Comparison of ENCODE assay signal across 17 cellular contexts in genomic region chr1:234083460-234083859, GRCh38.
DNase-seq lines count a peak whose midpoint lies in the region; TF ChIP-seq lines count a peak whose summit lies in the region.
"Had no signal": no experiment of that assay in that cellular context is flagged by ENCODE, and none has a peak within 500 bp of the region (broad histone marks: within the 10 kb centered on the region; RNA-seq: fewer than 3 reads in every experiment).

No MANE protein-coding gene starts in this region.

- H3K36me3 ChIP-seq in GM23248 (ENCODE audit: low read depth), result no peaks in the 10 kb centered on the region

- H3K4me3 ChIP-seq in GM23248, result no peak overlapping the region
- H3K4me3 ChIP-seq: GM12878, GM23338 had no signal

- no peaks in the 10 kb centered on the region for H3K4me1 ChIP-seq in GM23248 (ENCODE audit: insufficient read depth)

- no peak overlapping the region for H3K9ac ChIP-seq in GM23248

- no peaks in the 10 kb centered on the region for H3K79me2 ChIP-seq in GM23248 (ENCODE audit: insufficient read depth)

- H3K27ac ChIP-seq in GM23248 (no peak overlapping the region), caudate nucleus (ENCODE audit: low read depth, low read length) (peak overlapping the region; percentile 85)

- H3F3A ChIP-seq in GM23248 (ENCODE audit: insufficient read depth), result no peaks in the 10 kb centered on the region

- no peaks in the 10 kb centered on the region for H3K4me1 Mint-ChIP-seq in HFFc6 (ENCODE audit: low read depth)
- H3K4me1 Mint-ChIP-seq: B cell had no signal

- H3K36me3 Mint-ChIP-seq in HFFc6 (ENCODE audit: low read depth), result no peaks in the 10 kb centered on the region

- no peak overlapping the region for H3K4me2 ChIP-seq in GM23248 (ENCODE audit: unreplicated experiment)
- H3K4me2 ChIP-seq: GM23338 had no signal

- WGBS in GM23248 (ENCODE audit: low coverage in 1 of 2, low lambda C conversion rate in 2 of 2, missing lambda C conversion rate in 2 of 2), 2 experiments, result 0% methylated on average over 2 of the region's 2 CpGs

- H4K20me1 ChIP-seq in GM23248 (ENCODE audit: insufficient read depth), result no peaks in the 10 kb centered on the region

- no peak overlapping the region for H3K4me3 Mint-ChIP-seq in HFFc6
- H3K4me3 Mint-ChIP-seq: B cell; CD4-positive, alpha-beta T cell; GM23338 had no signal

- no peak overlapping the region for H2AFZ ChIP-seq in GM23248
- H2AFZ ChIP-seq: GM23338 had no signal

- in situ Hi-C loops in GM23248 (cut with MboI), result no loop called here

- TF ChIP-seq CTCF in HFFc6 (IDR thresholded peaks at IDR 0.05), result no peak

- H3K9me3 Mint-ChIP-seq in HFFc6, result peaks cover 4% of the 10 kb centered on the region
- H3K9me3 Mint-ChIP-seq: CD4-positive, alpha-beta T cell; GM23338 had no signal

- no peaks in the 10 kb centered on the region for H3K9me3 ChIP-seq in GM23248 (ENCODE audit: low read depth)

- H3K27me3 ChIP-seq in GM23248 (replicated peaks; ENCODE audit: insufficient read depth), result peaks cover 5% of the 10 kb centered on the region; the same call in 1 of the 2 replicates

- no peak overlapping the region for H3K27ac Mint-ChIP-seq in HFFc6
- H3K27ac Mint-ChIP-seq: B cell; CD4-positive, alpha-beta T cell; GM23338 had no signal

- H3K27me3 Mint-ChIP-seq in HFFc6 (ENCODE audit: insufficient read depth), result no peaks in the 10 kb centered on the region

- no peaks in the 10 kb centered on the region for H3K9me2 ChIP-seq in GM23248 (ENCODE audit: insufficient read depth)

- DNase-seq in GM23248 (peak; percentile 17), RPMI7951 (ENCODE audit: low read depth) (peak; percentile 43), caudate nucleus (lab: John Stamatoyannopoulos, UW) (peak in 10 of 61 donors; percentile 7 to 83 (median 26)), putamen (ENCODE audit: low spot score) (peak; percentile 67), amygdala (lab: John Stamatoyannopoulos, UW) (no peak), HFFc6 (no peak), Kasumi-1 (lab: John Stamatoyannopoulos, UW) (no peak)
- DNase-seq: ACHN; C1 segment of cervical spinal cord; Calu3; CD4-positive, alpha-beta T cell; DMS 273 treated with DMSO at 0.1 percent for 48 hours; DMS79; H7 had no signal

Comparison
In these comparisons a context has a peak if more than half of its experiments do, and no peak if none do; other contexts are left out.
1. DNase-seq: peak in GM23248 (single experiment), RPMI7951 (single experiment) and putamen (single experiment); none in amygdala (0 of 56), HFFc6 (single experiment) and Kasumi-1 (0 of 2).